1 cellular context compared by ENCODE assay signal in the genomic region with DNA sequence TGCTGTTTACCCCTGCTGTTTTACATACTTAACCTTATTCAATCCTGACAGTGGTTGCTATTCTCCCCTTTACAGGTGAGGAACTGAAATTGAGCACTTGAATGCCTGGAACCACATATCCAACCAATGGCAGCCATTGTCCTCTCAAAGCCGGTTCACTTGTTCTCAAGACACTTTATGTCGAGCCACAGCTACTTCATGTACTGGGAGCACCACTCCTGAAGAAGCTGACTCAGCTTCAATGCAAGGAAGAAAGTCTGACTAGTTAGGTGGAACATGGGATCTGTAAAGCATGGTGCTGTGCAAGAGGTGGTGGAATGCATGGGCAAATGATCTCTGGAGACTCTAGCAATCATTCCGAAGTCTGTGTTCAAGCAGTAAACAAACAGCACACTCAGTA.
TF ChIP-seq lines count a peak whose summit lies in the region.

No MANE protein-coding gene starts in this region.

TF ChIP-seq in H1, 55 proteins besides CTCF, POLR2A, EP300 and RAD21:
- peak; percentile 27; the same call in 1 of the 2 replicates for TF ChIP-seq YY1 (IDR thresholded peaks at IDR 0.05; ENCODE audit: low read depth, low read length)
- TF ChIP-seq JUN (IDR thresholded peaks at IDR 0.05; ENCODE audit: low read depth, low read length), result no peak
TF ChIP-seq in H1: peak in this region for 1.
